Comparison of ENCODE assay signal across 8 cellular contexts in genomic region chr6:43181942-43182860, GRCh38. TPM values are rescaled to one million over a fixed set of nuclear protein-coding genes. Genes with fewer than 3 reads are reported as not detected.
DNase-seq lines count a peak whose midpoint lies in the region; ATAC-seq and TF ChIP-seq lines count a peak whose summit lies in the region.

TSS of gene CUL9 (plus strand) at chr6:43182196. CDS start at chr6:43184311, 2,115 bp downstream.

- peak within 1 kb of the TSS; percentile 51 for H2AFZ ChIP-seq in neural cell (ENCODE audit: low read depth, low read length)

- no peaks in the 10 kb centered on the region for H4K20me1 ChIP-seq in neural cell (ENCODE audit: insufficient read depth)

- peaks cover 5% of the 10 kb centered on the region for H3K36me3 ChIP-seq in neural cell (ENCODE audit: insufficient read depth, low read length)

- H3K9me2 ChIP-seq in neural cell (ENCODE audit: insufficient read depth, low read length): no peaks in the 10 kb centered on the region

- no peak for TF ChIP-seq RAD21 in neural cell (conservative IDR thresholded peaks at IDR 0.05)

- peaks cover 35% of the 10 kb centered on the region for H3K36me3 Mint-ChIP-seq in stimulated activated naive CD8-positive, alpha-beta T cell treated with anti-CD3 and anti-CD28 coated beads, Interleukin-15, Interleukin-2, amounts not matched to agents 100 ng/mL and 50 ng/mL, for 24 hours (ENCODE audit: low read depth)

- no peaks in the 10 kb centered on the region for H3F3A ChIP-seq in neural cell (ENCODE audit: insufficient read depth, low read length, poor library complexity, severe bottlenecking)

- peak within 1 kb of the TSS; percentile 85 for H3K4me2 ChIP-seq in neural cell (ENCODE audit: low read length)

- peak within 1 kb of the TSS; percentile 76 for H3K9ac ChIP-seq in neural cell (ENCODE audit: low read length)

- H3K9me3 Mint-ChIP-seq in stimulated activated naive CD8-positive, alpha-beta T cell treated with anti-CD3 and anti-CD28 coated beads, Interleukin-15, Interleukin-2, amounts not matched to agents 100 ng/mL and 50 ng/mL, for 24 hours: no peaks in the 10 kb centered on the region

- H3K4me1 Mint-ChIP-seq in stimulated activated naive CD8-positive, alpha-beta T cell treated with anti-CD3 and anti-CD28 coated beads, Interleukin-15, Interleukin-2, amounts not matched to agents 100 ng/mL and 50 ng/mL, for 24 hours (ENCODE audit: low read depth): peaks cover 46% of the 10 kb centered on the region

- peak within 1 kb of the TSS; percentile 99 for H3K4me3 Mint-ChIP-seq in stimulated activated naive CD8-positive, alpha-beta T cell treated with anti-CD3 and anti-CD28 coated beads, Interleukin-15, Interleukin-2, amounts not matched to agents 100 ng/mL and 50 ng/mL, for 24 hours

- TF ChIP-seq EP300 in neural cell (conservative IDR thresholded peaks at IDR 0.05; ENCODE audit: poor library complexity, severe bottlenecking): peak; percentile 52

- no peak for TF ChIP-seq CTCF in fibroblast of villous mesenchyme (IDR thresholded peaks at IDR 0.05; ENCODE audit: insufficient read depth, low read depth, low read length)
- peak; percentile 25 for TF ChIP-seq CTCF in neural cell (IDR thresholded peaks at IDR 0.05; ENCODE audit: poor library complexity, severe bottlenecking)

- no peaks in the 10 kb centered on the region for H3K27me3 ChIP-seq in neural cell (ENCODE audit: insufficient read depth, low read depth, low read length)

- no peaks in the 10 kb centered on the region for H3K79me2 ChIP-seq in neural cell (replicated peaks; ENCODE audit: insufficient read depth, low read length)

- H3K27ac Mint-ChIP-seq in stimulated activated naive CD8-positive, alpha-beta T cell treated with anti-CD3 and anti-CD28 coated beads, Interleukin-15, Interleukin-2, amounts not matched to agents 100 ng/mL and 50 ng/mL, for 24 hours: peak within 1 kb of the TSS; percentile 96

- peak within 1 kb of the TSS; percentile 66 for H3K27ac ChIP-seq in neural cell (ENCODE audit: low read length)

- peak within 1 kb of the TSS; percentile 68 for H3K4me3 ChIP-seq in fibroblast of villous mesenchyme (ENCODE audit: low read depth, low read length)
- H3K4me3 ChIP-seq in neural cell (ENCODE audit: low read length): peak within 1 kb of the TSS; percentile 79

- no peaks in the 10 kb centered on the region for H3K9me3 ChIP-seq in neural cell (ENCODE audit: low read length)

- DNase-seq in DMS114 treated with DMSO at 0.1 percent for 48 hours (lab: John Stamatoyannopoulos, UW; ENCODE audit: unreplicated experiment): peak; percentile 63
- peak; percentile 74 for DNase-seq in HuH-7.5 (ENCODE audit: low spot score)
- DNase-seq in SHP77 (lab: John Stamatoyannopoulos, UW): peak; percentile 69 to 84
- DNase-seq in activated gamma-delta T cell treated with Interleukin-2 at 50 U/mL for 16 hours: peak; percentile 74
- DNase-seq in fibroblast of villous mesenchyme (ENCODE audit: low read depth): peak; percentile 74

- peak; percentile 93 for ATAC-seq in GM21381 (IDR thresholded peaks at IDR 0.05; ENCODE audit: unreplicated experiment)

- no peaks in the 10 kb centered on the region for H3K27me3 Mint-ChIP-seq in stimulated activated naive CD8-positive, alpha-beta T cell treated with anti-CD3 and anti-CD28 coated beads, Interleukin-15, Interleukin-2, amounts not matched to agents 100 ng/mL and 50 ng/mL, for 24 hours

TF ChIP-seq in neural cell, 6 proteins besides CTCF, POLR2A, EP300 and RAD21:
- TF ChIP-seq POLR2AphosphoS5 (IDR thresholded peaks at IDR 0.05): peak; percentile 82
- peak; percentile 92 for TF ChIP-seq MXI1 (conservative IDR thresholded peaks at IDR 0.05; ENCODE audit: poor library complexity, severe bottlenecking)
- no peak for TF ChIP-seq REST (IDR thresholded peaks at IDR 0.05; ENCODE audit: borderline replicate concordance)

RNA-seq across cellular contexts. Expression of gene CUL9, which starts in this region (rescaled TPM):
- 23.3 and 27.7 TPM in 2 replicates for total RNA-seq in fibroblast of villous mesenchyme
- polyA plus RNA-seq in neural cell: 65.0 and 79.0 TPM in 2 replicates
- 43.8 and 50.8 TPM in 2 replicates for polyA minus RNA-seq in neural cell

Comparison
In these comparisons a context has a peak if more than half of its experiments do, and no peak if none do; other contexts are left out.
1. Peak in every context shown above with its lines: DNase-seq, ATAC-seq, H3K4me3 ChIP-seq and H3K27ac ChIP-seq.